In genomic region chr3:39158138-39158715, GRCh38 we compare ENCODE assay signal across 31 cellular contexts. TPM values are rescaled to one million over a fixed set of nuclear protein-coding genes. Genes with fewer than 3 reads are reported as not detected.
"Had no signal": no experiment of that assay in that cellular context is flagged by ENCODE, and none has a peak within 500 bp of the region (broad histone marks: within the 10 kb centered on the region; RNA-seq: fewer than 3 reads in every experiment).

No MANE protein-coding gene starts in this region.

- H3K4me3 Mint-ChIP-seq: activated CD4-positive, alpha-beta T cell treated with anti-CD3 and anti-CD28 coated beads, Interleukin-2, amount 10 ng/mL, durations not matched to agents 7 days and 5 days; activated CD8-positive, alpha-beta memory T cell treated with anti-CD3 and anti-CD28 coated beads, Interleukin-2, amount 10 ng/mL, durations not matched to agents 7 days and 5 days; activated CD8-positive, alpha-beta T cell treated with anti-CD3 and anti-CD28 coated beads for 36 hours; activated naive CD8-positive, alpha-beta T cell treated with anti-CD3 and anti-CD28 coated beads, Interleukin-2, amount 50 U/mL, for 24 hours; memory B cell; naive thymus-derived CD4-positive, alpha-beta T cell; stimulated activated effector memory CD8-positive, alpha-beta T cell treated with anti-CD3 and anti-CD28 coated beads, Interleukin-12 subunit alpha, Interleukin-12 subunit beta, amount 100 ng/mL, for 72 hours; stimulated activated naive CD8-positive, alpha-beta T cell treated with anti-CD3 and anti-CD28 coated beads, Interleukin-15, amount 100 ng/mL, for 72 hours had no signal

- H3K27me3 ChIP-seq: brain microvascular endothelial cell, ovary, suprapubic skin, tibial nerve had no signal

- H3K9me3 ChIP-seq: ovary, psoas muscle, suprapubic skin, tibial nerve had no signal

- H3K36me3 Mint-ChIP-seq: memory B cell had no signal

- H3K27ac ChIP-seq: brain microvascular endothelial cell, psoas muscle, suprapubic skin, tibial nerve, WERI-Rb-1 had no signal

- H3K27me3 Mint-ChIP-seq: activated naive CD8-positive, alpha-beta T cell treated with anti-CD3 and anti-CD28 coated beads, Interleukin-2, amount 50 U/mL, for 24 hours; memory B cell; stimulated activated naive CD8-positive, alpha-beta T cell treated with anti-CD3 and anti-CD28 coated beads, Interleukin-15, amount 100 ng/mL, for 72 hours had no signal

- H3K9me3 Mint-ChIP-seq: activated CD4-positive, alpha-beta T cell treated with anti-CD3 and anti-CD28 coated beads, Interleukin-2, amount 10 ng/mL, durations not matched to agents 7 days and 5 days; activated CD8-positive, alpha-beta T cell treated with anti-CD3 and anti-CD28 coated beads for 36 hours; activated naive CD8-positive, alpha-beta T cell treated with anti-CD3 and anti-CD28 coated beads, Interleukin-2, amount 50 U/mL, for 24 hours; stimulated activated effector memory CD8-positive, alpha-beta T cell treated with anti-CD3 and anti-CD28 coated beads, Interleukin-12 subunit alpha, Interleukin-12 subunit beta, amount 100 ng/mL, for 72 hours; stimulated activated naive CD8-positive, alpha-beta T cell treated with anti-CD3 and anti-CD28 coated beads, Interleukin-15, amount 100 ng/mL, for 72 hours had no signal

- H3K4me3 ChIP-seq: ovary, psoas muscle, suprapubic skin, tibial nerve had no signal

- H3K27ac Mint-ChIP-seq: activated CD4-positive, alpha-beta T cell treated with anti-CD3 and anti-CD28 coated beads, Interleukin-2, amount 10 ng/mL, durations not matched to agents 7 days and 5 days; activated CD8-positive, alpha-beta memory T cell treated with anti-CD3 and anti-CD28 coated beads, Interleukin-2, amount 10 ng/mL, durations not matched to agents 7 days and 5 days; activated CD8-positive, alpha-beta T cell treated with anti-CD3 and anti-CD28 coated beads for 36 hours; activated naive CD8-positive, alpha-beta T cell treated with anti-CD3 and anti-CD28 coated beads, Interleukin-2, amount 50 U/mL, for 24 hours; stimulated activated naive CD8-positive, alpha-beta T cell treated with anti-CD3 and anti-CD28 coated beads, Interleukin-15, amount 100 ng/mL, for 72 hours had no signal

- H3K36me3 ChIP-seq: ovary, suprapubic skin, tibial nerve, WERI-Rb-1 had no signal

- ATAC-seq: activated CD8-positive, alpha-beta memory T cell treated with anti-CD3 and anti-CD28 coated beads, Interleukin-2, amount 10 ng/mL, durations not matched to agents 7 days and 5 days; activated CD8-positive, alpha-beta T cell treated with anti-CD3 and anti-CD28 coated beads for 36 hours; activated naive CD8-positive, alpha-beta T cell treated with anti-CD3 and anti-CD28 coated beads, Interleukin-2, amount 50 U/mL, for 24 hours; esophagus mucosa; left cardiac atrium; naive thymus-derived CD4-positive, alpha-beta T cell; psoas muscle; right cardiac atrium; stimulated activated effector memory CD8-positive, alpha-beta T cell treated with anti-CD3 and anti-CD28 coated beads, Interleukin-12 subunit alpha, Interleukin-12 subunit beta, amount 100 ng/mL, for 72 hours; stimulated activated naive CD8-positive, alpha-beta T cell treated with anti-CD3 and anti-CD28 coated beads, Interleukin-15, amount 100 ng/mL, for 72 hours had no signal

- DNase-seq: activated CD4-positive, alpha-beta T cell treated with anti-CD3 and anti-CD28 coated beads, Interleukin-2, amount 10 ng/mL, durations not matched to agents 7 days and 5 days; activated CD4-positive, CD25-positive, alpha-beta regulatory T cell treated with anti-CD3 and anti-CD28 coated beads, Interleukin-2, amount 50 U/mL, for 72 hours; activated CD8-positive, alpha-beta memory T cell treated with anti-CD3 and anti-CD28 coated beads, Interleukin-2, amount 10 ng/mL, durations not matched to agents 7 days and 5 days; activated CD8-positive, alpha-beta T cell treated with anti-CD3 and anti-CD28 coated beads for 36 hours; activated effector memory CD4-positive, alpha-beta T cell treated with anti-CD3 and anti-CD28 coated beads, Interleukin-2, amount 50 U/mL, for 16 hours; activated naive CD4-positive, alpha-beta T cell treated with anti-CD3 and anti-CD28 coated beads, Interleukin-2, amount 50 U/mL, for 16 hours; activated naive CD8-positive, alpha-beta T cell treated with anti-CD3 and anti-CD28 coated beads, Interleukin-2, amount 50 U/mL, for 24 hours; activated T-cell treated with anti-CD3 and anti-CD28 coated beads for 4 hours; brain microvascular endothelial cell; central memory CD4-positive, alpha-beta T cell; effector memory CD4-positive, alpha-beta T cell; foreskin melanocyte; glutamatergic neuron; hypothalamus; left cardiac atrium; naive thymus-derived CD4-positive, alpha-beta T cell; ovary; psoas muscle; right cardiac atrium; stimulated activated CD4-positive, alpha-beta T cell treated with anti-CD3 and anti-CD28 coated beads, Interleukin-1b, Interleukin-23, amount 100 ng/mL, for 48 hours; stimulated activated naive CD8-positive, alpha-beta T cell treated with anti-CD3 and anti-CD28 coated beads, Interleukin-15, amount 100 ng/mL, for 72 hours; T-helper 1 cell; WERI-Rb-1 had no signal

RNA-seq across cellular contexts. Expression of gene XIRP1, which starts 34.2 kb away (rescaled TPM):
- total RNA-seq: activated CD4-positive, alpha-beta T cell treated with anti-CD3 and anti-CD28 coated beads, Interleukin-2, amount 10 ng/mL, durations not matched to agents 7 days and 5 days; dermis microvascular lymphatic vessel endothelial cell; endothelial cell of umbilical vein; esophagus mucosa; lower leg skin; suprapubic skin; tibial nerve had no signal
- polyA plus RNA-seq: endothelial cell of umbilical vein; naive thymus-derived CD4-positive, alpha-beta T cell had no signal
